8 cellular contexts compared by ENCODE assay signal in the genomic region with DNA sequence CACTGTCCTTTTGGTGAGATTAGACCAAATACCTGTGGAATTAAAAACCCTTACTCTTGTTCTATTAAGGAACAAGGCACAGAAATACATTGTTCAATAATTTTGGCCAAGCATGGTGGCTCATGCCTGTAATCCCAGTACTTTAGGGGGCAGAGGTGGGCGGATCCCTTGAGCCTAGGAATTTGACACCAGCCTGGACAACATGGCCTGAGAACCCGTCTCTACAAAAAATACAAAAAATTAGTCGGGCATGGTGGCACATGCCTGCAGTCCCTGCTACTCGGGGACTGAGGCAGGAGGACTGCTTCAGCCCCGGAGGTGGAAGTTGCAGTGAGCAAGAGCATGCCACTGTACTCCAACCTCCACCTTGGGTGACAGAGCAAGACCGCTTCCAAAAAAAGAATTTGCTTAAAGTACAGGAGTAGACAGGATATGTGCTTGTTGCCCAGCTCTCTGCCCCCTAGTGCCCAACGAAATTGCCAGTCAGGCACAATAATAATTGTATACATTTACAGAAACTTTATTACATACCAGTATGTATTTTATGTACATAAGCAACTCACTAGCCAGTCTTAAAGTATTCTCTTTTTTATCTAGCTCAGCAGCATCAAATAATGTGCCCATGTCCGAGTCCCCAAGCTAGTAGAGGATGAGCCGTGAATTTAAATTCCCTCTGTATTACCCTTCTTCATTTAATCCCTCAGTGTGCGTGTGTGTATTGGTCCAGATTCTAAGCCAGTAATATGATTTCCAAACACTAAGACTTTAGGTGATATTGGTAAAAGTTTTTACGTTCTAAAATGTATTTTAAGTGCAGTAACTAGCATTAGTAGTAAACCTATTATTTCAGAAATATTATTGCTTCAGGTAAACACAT. TPM values are rescaled to one million over a fixed set of nuclear protein-coding genes. Genes with fewer than 3 reads are reported as not detected.
DNase-seq lines count a peak whose midpoint lies in the region; ATAC-seq and TF ChIP-seq lines count a peak whose summit lies in the region.

No MANE protein-coding gene starts in this region.

- peaks cover 10% of the 10 kb centered on the region for H3K4me1 Mint-ChIP-seq in WTC11

- TF ChIP-seq CTCF in HCT116 (IDR thresholded peaks at IDR 0.05 in 2 of 3, conservative IDR thresholded peaks at IDR 0.05 in 1 of 3; ENCODE audit: borderline replicate concordance in 1 of 3, insufficient read depth in 1 of 3, low read depth in 2 of 3, low read length in 2 of 3) (peak in 2 of 3 experiments; percentile 46 to 48; a peak in 4 of 6 replicates), WTC11 (IDR thresholded peaks at IDR 0.05) (no peak), foreskin fibroblast (IDR thresholded peaks at IDR 0.05; ENCODE audit: low read depth, low read length) (peak; percentile 34)

- no peak for TF ChIP-seq POLR2A in HCT116 (IDR thresholded peaks at IDR 0.05; ENCODE audit: borderline replicate concordance, extremely low read depth, insufficient read depth, insufficient read length)

- peaks cover 32 to 33% of the 10 kb centered on the region in 2 experiments; a peak in 3 of 4 replicates for H3K36me3 ChIP-seq in HCT116 (ENCODE audit: control insufficient read depth in 1 of 2, insufficient read depth in 2 of 2, low read length in 2 of 2)

- no peaks in the 10 kb centered on the region for H3K27me3 ChIP-seq in HCT116 (ENCODE audit: insufficient read depth, low read length)

- CTCF ChIA-PET in HCT116 (lab: Charles Lee) (no interaction called here), WTC11 (lab: Charles Lee) (interaction anchor here (1.0 to 1.1 kb wide), 3 partner anchors 190 to 1185 kb away, joined by 3 to 4 read pairs (median 3); a partner anchor contains a TSS)

- H3K27ac ChIP-seq in HCT116 (ENCODE audit: low read depth, low read length), result 0 out of 2 replicates have a peak overlapping the region, but pooled peaks have one; percentile 16

- H3K4me3 ChIP-seq in HCT116 (replicated peaks in 1 of 2; ENCODE audit: low read depth in 1 of 2, low read length in 2 of 2) (peak overlapping the region; percentile 89 to 94), foreskin fibroblast (ENCODE audit: low read depth in 1 of 2, low read length in 2 of 2) (peak overlapping the region; percentile 98 to 100)

- no peaks in the 10 kb centered on the region for H3K9me3 ChIP-seq in HCT116 (ENCODE audit: control insufficient read depth in 1 of 2, insufficient read depth in 1 of 2, low read depth in 1 of 2, low read length in 2 of 2)

- BruUV-seq in HCT116 (replicated peaks; lab: Mats Ljungman, UMichigan), result no TSS peak

- DNase-seq in AML-193 (lab: John Stamatoyannopoulos, UW) (peak; percentile 31 to 59), HCT116 (ENCODE audit: low read depth, low spot score) (no peak), WTC11 (ENCODE audit: low spot score) (no peak), foreskin fibroblast (peak; percentile 2 to 45), renal cortical epithelial cell (ENCODE audit: low read depth) (peak; percentile 39), NCI-H1092 treated with DMSO at 0.1 percent for 48 hours (lab: John Stamatoyannopoulos, UW) (no peak)

- H3K9me3 Mint-ChIP-seq in WTC11, result peaks cover 13% of the 10 kb centered on the region

- POLR2A ChIA-PET in HCT116 (lab: Charles Lee) (interaction anchor here (0.9 kb wide), 1 partner anchor 25 kb away, joined by 3 read pairs; no protein-coding TSS in a partner anchor), WTC11 (lab: Charles Lee) (no interaction called here)

- peak overlapping the region; percentile 89 for H3K4me2 ChIP-seq in HCT116 (ENCODE audit: low read length)

- H4K20me1 ChIP-seq in HCT116 (ENCODE audit: insufficient read depth), result peaks cover 7% of the 10 kb centered on the region; the same call in 1 of the 2 replicates

- no peak overlapping the region for H2AFZ ChIP-seq in HCT116 (ENCODE audit: low read depth, low read length, poor library complexity, severe bottlenecking)

- peak overlapping the region; percentile 90; the same call in 1 of the 2 replicates for H3K27ac Mint-ChIP-seq in WTC11

- peak overlapping the region; percentile 97 for H3K4me3 Mint-ChIP-seq in WTC11

- peaks cover 4 to 15% of the 10 kb centered on the region in 2 experiments; a peak in 3 of 4 replicates for H3K4me1 ChIP-seq in HCT116 (ENCODE audit: control insufficient read depth in 1 of 2, insufficient read depth in 2 of 2, low read length in 2 of 2)

- RAD21 ChIA-PET in HCT116 (lab: Charles Lee; ENCODE audit: low non-redundant PET in 1 of 2, low total read pairs in 2 of 2, uncharacterized antibody in 2 of 2, unreplicated experiment in 2 of 2), result no interaction called here

- peak overlapping the region; percentile 82 for H3K9ac ChIP-seq in HCT116 (ENCODE audit: low read length)

- peaks cover 38% of the 10 kb centered on the region for H3K36me3 Mint-ChIP-seq in WTC11

- no peaks in the 10 kb centered on the region for H3K9me2 ChIP-seq in HCT116 (ENCODE audit: insufficient read depth)

- no peak for ATAC-seq in HCT116
- no peak for ATAC-seq in WTC11
- no peak for ATAC-seq in HG03108 (IDR thresholded peaks at IDR 0.05; ENCODE audit: unreplicated experiment)
- ATAC-seq in HG02763 (IDR thresholded peaks at IDR 0.05; ENCODE audit: unreplicated experiment), result no peak

- H3K27me3 Mint-ChIP-seq in WTC11 (ENCODE audit: low read depth), result no peaks in the 10 kb centered on the region

- no peak for TF ChIP-seq RAD21 in HCT116 (IDR thresholded peaks at IDR 0.05; ENCODE audit: low read depth)

- H3K79me2 ChIP-seq in HCT116 (ENCODE audit: insufficient read depth, low read length), result peaks cover 35% of the 10 kb centered on the region

- intact Hi-C loops in HCT116 (cut with micrococcal nuclease), result no loop called here

TF ChIP-seq in HCT116, 20 proteins besides CTCF, POLR2A, EP300 and RAD21 (continues in another document):
- TF ChIP-seq, protein P1, sequence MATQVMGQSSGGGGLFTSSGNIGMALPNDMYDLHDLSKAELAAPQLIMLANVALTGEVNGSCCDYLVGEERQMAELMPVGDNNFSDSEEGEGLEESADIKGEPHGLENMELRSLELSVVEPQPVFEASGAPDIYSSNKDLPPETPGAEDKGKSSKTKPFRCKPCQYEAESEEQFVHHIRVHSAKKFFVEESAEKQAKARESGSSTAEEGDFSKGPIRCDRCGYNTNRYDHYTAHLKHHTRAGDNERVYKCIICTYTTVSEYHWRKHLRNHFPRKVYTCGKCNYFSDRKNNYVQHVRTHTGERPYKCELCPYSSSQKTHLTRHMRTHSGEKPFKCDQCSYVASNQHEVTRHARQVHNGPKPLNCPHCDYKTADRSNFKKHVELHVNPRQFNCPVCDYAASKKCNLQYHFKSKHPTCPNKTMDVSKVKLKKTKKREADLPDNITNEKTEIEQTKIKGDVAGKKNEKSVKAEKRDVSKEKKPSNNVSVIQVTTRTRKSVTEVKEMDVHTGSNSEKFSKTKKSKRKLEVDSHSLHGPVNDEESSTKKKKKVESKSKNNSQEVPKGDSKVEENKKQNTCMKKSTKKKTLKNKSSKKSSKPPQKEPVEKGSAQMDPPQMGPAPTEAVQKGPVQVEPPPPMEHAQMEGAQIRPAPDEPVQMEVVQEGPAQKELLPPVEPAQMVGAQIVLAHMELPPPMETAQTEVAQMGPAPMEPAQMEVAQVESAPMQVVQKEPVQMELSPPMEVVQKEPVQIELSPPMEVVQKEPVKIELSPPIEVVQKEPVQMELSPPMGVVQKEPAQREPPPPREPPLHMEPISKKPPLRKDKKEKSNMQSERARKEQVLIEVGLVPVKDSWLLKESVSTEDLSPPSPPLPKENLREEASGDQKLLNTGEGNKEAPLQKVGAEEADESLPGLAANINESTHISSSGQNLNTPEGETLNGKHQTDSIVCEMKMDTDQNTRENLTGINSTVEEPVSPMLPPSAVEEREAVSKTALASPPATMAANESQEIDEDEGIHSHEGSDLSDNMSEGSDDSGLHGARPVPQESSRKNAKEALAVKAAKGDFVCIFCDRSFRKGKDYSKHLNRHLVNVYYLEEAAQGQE (IDR thresholded peaks at IDR 0.05; ENCODE audit: low read depth), result no peak
- TF ChIP-seq CEBPB (IDR thresholded peaks at IDR 0.05; ENCODE audit: low read depth) (no peak), EZH2 (IDR thresholded peaks at IDR 0.05) (no peak), SRF (IDR thresholded peaks at IDR 0.05; ENCODE audit: low read depth) (no peak)

TF ChIP-seq in WTC11, 78 proteins besides CTCF, POLR2A, EP300 and RAD21 (continues in another document):
- TF ChIP-seq TEAD1 (CRISPR knock-in tag; IDR thresholded peaks at IDR 0.05), result no peak
- TF ChIP-seq, protein P2, sequence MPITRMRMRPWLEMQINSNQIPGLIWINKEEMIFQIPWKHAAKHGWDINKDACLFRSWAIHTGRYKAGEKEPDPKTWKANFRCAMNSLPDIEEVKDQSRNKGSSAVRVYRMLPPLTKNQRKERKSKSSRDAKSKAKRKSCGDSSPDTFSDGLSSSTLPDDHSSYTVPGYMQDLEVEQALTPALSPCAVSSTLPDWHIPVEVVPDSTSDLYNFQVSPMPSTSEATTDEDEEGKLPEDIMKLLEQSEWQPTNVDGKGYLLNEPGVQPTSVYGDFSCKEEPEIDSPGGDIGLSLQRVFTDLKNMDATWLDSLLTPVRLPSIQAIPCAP (CRISPR knock-in tag; IDR thresholded peaks at IDR 0.05), result no peak
- no peak for TF ChIP-seq GABPB1 (CRISPR knock-in tag; IDR thresholded peaks at IDR 0.05)
- TF ChIP-seq, protein P3, sequence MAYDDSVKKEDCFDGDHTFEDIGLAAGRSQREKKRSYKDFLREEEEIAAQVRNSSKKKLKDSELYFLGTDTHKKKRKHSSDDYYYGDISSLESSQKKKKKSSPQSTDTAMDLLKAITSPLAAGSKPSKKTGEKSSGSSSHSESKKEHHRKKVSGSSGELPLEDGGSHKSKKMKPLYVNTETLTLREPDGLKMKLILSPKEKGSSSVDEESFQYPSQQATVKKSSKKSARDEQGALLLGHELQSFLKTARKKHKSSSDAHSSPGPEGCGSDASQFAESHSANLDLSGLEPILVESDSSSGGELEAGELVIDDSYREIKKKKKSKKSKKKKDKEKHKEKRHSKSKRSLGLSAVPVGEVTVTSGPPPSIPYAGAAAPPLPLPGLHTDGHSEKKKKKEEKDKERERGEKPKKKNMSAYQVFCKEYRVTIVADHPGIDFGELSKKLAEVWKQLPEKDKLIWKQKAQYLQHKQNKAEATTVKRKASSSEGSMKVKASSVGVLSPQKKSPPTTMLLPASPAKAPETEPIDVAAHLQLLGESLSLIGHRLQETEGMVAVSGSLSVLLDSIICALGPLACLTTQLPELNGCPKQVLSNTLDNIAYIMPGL (CRISPR knock-in tag; IDR thresholded peaks at IDR 0.05), result no peak
- no peak for TF ChIP-seq OVOL2 (CRISPR knock-in tag; IDR thresholded peaks at IDR 0.05; ENCODE audit: borderline replicate concordance)

RNA-seq across cellular contexts. Expression of a gene that starts 1.4 kb away (rescaled TPM):
- total RNA-seq in HCT116 (2021; ENCODE audit: unreplicated experiment), result 33.9 TPM
- 24.6 and 25.1 TPM in 2 replicates for polyA plus RNA-seq in HCT116 (2012)
- total RNA-seq in WTC11 (2021), result 40.8 to 48.5 TPM (median 44.6 TPM) in 3 replicates
- total RNA-seq in renal cortical epithelial cell, result 60.4 and 88.6 TPM in 2 replicates

RNA-seq across cellular contexts. Expression of a gene that starts 23.6 kb away (rescaled TPM):
- 15.0 TPM for total RNA-seq in HCT116 (2021; ENCODE audit: unreplicated experiment)
- polyA plus RNA-seq in HCT116 (2012), result 4.6 and 5.9 TPM in 2 replicates
- total RNA-seq in WTC11 (2021), result 5.0 to 6.5 TPM (median 6.5 TPM) in 3 replicates
- 8.5 and 34.6 TPM in 2 replicates for total RNA-seq in renal cortical epithelial cell

RNA-seq across cellular contexts. Expression of a gene that starts 42.8 kb away (rescaled TPM):
- total RNA-seq in HCT116 (2021; ENCODE audit: unreplicated experiment) (not detected), WTC11 (2021) (0.09 to 0.46 TPM (median 0.31 TPM) in 3 replicates), renal cortical epithelial cell (0.99 and 1.2 TPM in 2 replicates)
- polyA plus RNA-seq in HCT116 (2012), result 0.07 and 0.10 TPM in 2 replicates

Comparison
In these comparisons a context has a peak if more than half of its experiments do, and no peak if none do; other contexts are left out.
1. DNase-seq: peak in AML-193 (2 of 2), foreskin fibroblast (2 of 2) and renal cortical epithelial cell (single experiment); none in HCT116 (single experiment), WTC11 (single experiment) and NCI-H1092 treated with DMSO at 0.1 percent for 48 hours (single experiment).